ENCODE assay signal across 11 cellular contexts in the genomic region with DNA sequence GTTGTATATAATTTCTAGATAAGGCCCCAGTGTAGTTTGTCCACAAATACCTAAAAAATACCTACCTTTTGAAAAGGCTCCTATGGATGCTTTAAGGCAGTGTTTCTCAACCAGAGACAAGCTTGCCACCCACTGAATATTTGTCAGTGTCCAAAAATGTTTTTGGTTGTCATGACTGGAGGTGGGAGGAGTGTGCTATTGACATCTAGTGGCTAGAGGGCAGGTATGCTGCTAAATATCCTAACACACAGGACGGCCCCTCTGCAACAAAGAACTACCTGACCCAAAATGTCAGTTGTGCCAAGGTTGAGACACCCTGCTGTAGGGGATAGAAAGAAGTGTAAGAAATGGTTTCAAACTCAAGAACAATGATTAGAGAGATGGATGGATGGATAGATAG. TPM values are rescaled to one million over a fixed set of nuclear protein-coding genes. Genes with fewer than 3 reads are reported as not detected.
A peak's percentile ranks its signal among the peaks of the same experiment; 100 is the strongest.
DNase-seq lines count a peak whose midpoint lies in the region; ATAC-seq, FAIRE-seq and TF ChIP-seq lines count a peak whose summit lies in the region.
"Not testable (repeated sequence)": the region's sequence is repeated elsewhere in the genome, so short reads cannot be mapped to it uniquely, and the experiment has no call there.
"Had no signal": no experiment of that assay in that cellular context is flagged by ENCODE, and none has a peak within 500 bp of the region (broad histone marks: within the 10 kb centered on the region; RNA-seq: fewer than 3 reads in every experiment).

No MANE protein-coding gene starts in this region.

- H3K4me3 Mint-ChIP-seq in activated naive CD8-positive, alpha-beta T cell treated with anti-CD3 and anti-CD28 coated beads, Interleukin-2, amount 10 ng/mL, durations not matched to agents 7 days and 5 days; endodermal cell; osteocyte (ENCODE audit: unreplicated experiment): not testable (repeated sequence)

- not testable (repeated sequence) for H3K4me3 ChIP-seq in AG09309 (ENCODE audit: control insufficient read depth, low read depth, low read length); endodermal cell (ENCODE audit: low read length); kidney epithelial cell (ENCODE audit: low read depth, low read length)

- peak; percentile 98 for FAIRE-seq in GM12891 (lab: Jason Lieb, UNC)

- H3K9ac ChIP-seq in endodermal cell (ENCODE audit: extremely low read depth, low read length, poor library complexity, severe bottlenecking) = not testable (repeated sequence)

- not testable (repeated sequence) for H3K9me3 Mint-ChIP-seq in activated naive CD8-positive, alpha-beta T cell treated with anti-CD3 and anti-CD28 coated beads, Interleukin-2, amount 10 ng/mL, durations not matched to agents 7 days and 5 days; endodermal cell; osteocyte (ENCODE audit: unreplicated experiment)

- peak; percentile 13 for TF ChIP-seq CTCF in AG09309 (IDR thresholded peaks at IDR 0.05; ENCODE audit: control insufficient read depth, insufficient read depth, low read depth, low read length, missing control alignments)
- TF ChIP-seq CTCF in endodermal cell (conservative IDR thresholded peaks at IDR 0.05) = peak; percentile 50
- TF ChIP-seq CTCF in kidney epithelial cell (IDR thresholded peaks at IDR 0.05; ENCODE audit: insufficient read depth, low read length, poor library complexity, severe bottlenecking) = peak; percentile 10
- peak; percentile 18 for TF ChIP-seq CTCF in osteocyte (IDR thresholded peaks at IDR 0.05)

- H3K4me1 Mint-ChIP-seq in activated naive CD8-positive, alpha-beta T cell treated with anti-CD3 and anti-CD28 coated beads, Interleukin-2, amount 10 ng/mL, durations not matched to agents 7 days and 5 days = peaks cover 12% of the 10 kb centered on the region
- H3K4me1 Mint-ChIP-seq in endodermal cell (peaks cover 13% of the 10 kb centered on the region), osteocyte (ENCODE audit: unreplicated experiment) (peaks cover 25% of the 10 kb centered on the region)

- H3K9me3 ChIP-seq in endodermal cell (ENCODE audit: control insufficient read depth, low read length) = not testable (repeated sequence)

- H3K36me3 ChIP-seq in endodermal cell (ENCODE audit: control insufficient read depth, insufficient read depth, low read length) = peaks cover 16% of the 10 kb centered on the region
- H3K36me3 ChIP-seq in kidney epithelial cell (ENCODE audit: control insufficient read depth, insufficient read depth, low read length) = not testable (repeated sequence)

- not testable (repeated sequence) for H3K27me3 ChIP-seq in endodermal cell (ENCODE audit: control insufficient read depth, insufficient read depth, low read length, poor library complexity, severe bottlenecking); kidney epithelial cell (ENCODE audit: control insufficient read depth, insufficient read depth, low read length)

- not testable (repeated sequence) for DNase-seq in AG09309 (ENCODE audit: low read depth); GM12891 (ENCODE audit: insufficient read length, low spot score); activated naive CD8-positive, alpha-beta T cell treated with anti-CD3 and anti-CD28 coated beads, Interleukin-2, amount 10 ng/mL, durations not matched to agents 7 days and 5 days; endodermal cell; kidney epithelial cell (ENCODE audit: low read depth); osteocyte (ENCODE audit: extremely low spot score, unreplicated experiment)

- H3K36me3 Mint-ChIP-seq in activated naive CD8-positive, alpha-beta T cell treated with anti-CD3 and anti-CD28 coated beads, Interleukin-2, amount 10 ng/mL, durations not matched to agents 7 days and 5 days; osteocyte (ENCODE audit: unreplicated experiment): not testable (repeated sequence)
- peaks cover 20% of the 10 kb centered on the region for H3K36me3 Mint-ChIP-seq in endodermal cell (ENCODE audit: low read depth)

- WGBS in endodermal cell (ENCODE audit: insufficient coverage in 1 of 2, insufficient read length in 1 of 2), 2 experiments = no CpG with 5 or more reads among the region's 1 CpG

- TF ChIP-seq POLR2A in GM12891 (IDR thresholded peaks at IDR 0.05; ENCODE audit: low read depth, low read length) = not testable (repeated sequence)

- not testable (repeated sequence) for H3K27ac ChIP-seq in endodermal cell (ENCODE audit: low read depth, low read length)

- H3K27ac Mint-ChIP-seq in activated naive CD8-positive, alpha-beta T cell treated with anti-CD3 and anti-CD28 coated beads, Interleukin-2, amount 10 ng/mL, durations not matched to agents 7 days and 5 days; endodermal cell; osteocyte (ENCODE audit: unreplicated experiment): not testable (repeated sequence)

- ATAC-seq in HG03159 (IDR thresholded peaks at IDR 0.05; ENCODE audit: unreplicated experiment) (peak; percentile 49), SK-N-SH treated with all-trans-retinoic acid at 6 μM for 48 hours (peak; percentile 71)
- ATAC-seq in activated naive CD8-positive, alpha-beta T cell treated with anti-CD3 and anti-CD28 coated beads, Interleukin-2, amount 10 ng/mL, durations not matched to agents 7 days and 5 days (ENCODE audit: low read depth) = peak; percentile 54

- POLR2A ChIA-PET in activated naive CD8-positive, alpha-beta T cell treated with anti-CD3 and anti-CD28 coated beads, Interleukin-2, amount 10 ng/mL, durations not matched to agents 7 days and 5 days (lab: Charles Lee) = not testable (repeated sequence)

- H3K27me3 Mint-ChIP-seq in activated naive CD8-positive, alpha-beta T cell treated with anti-CD3 and anti-CD28 coated beads, Interleukin-2, amount 10 ng/mL, durations not matched to agents 7 days and 5 days; endodermal cell (ENCODE audit: insufficient read depth); osteocyte (ENCODE audit: unreplicated experiment): not testable (repeated sequence)

- not testable (repeated sequence) for H3K4me1 ChIP-seq in endodermal cell (ENCODE audit: control insufficient read depth, insufficient read depth, low read length)

RNA-seq across cellular contexts. Expression of a gene that starts 10.4 kb away (rescaled TPM):
- polyA plus RNA-seq in GM12891 (2012; ENCODE audit: low read depth, missing spikeins) = 25.8 TPM
- 10 to 100 TPM; 31.1 to 33.0 TPM for total RNA-seq in activated naive CD8-positive, alpha-beta T cell treated with anti-CD3 and anti-CD28 coated beads, Interleukin-2, amount 10 ng/mL, durations not matched to agents 7 days and 5 days
- 10 to 100 TPM; 28.1 to 39.7 TPM for total RNA-seq in endodermal cell
- polyA plus RNA-seq in endodermal cell (2013, experiment 1 of 2) = 31.4 TPM
- 29.6 TPM for polyA plus RNA-seq in endodermal cell (2013, experiment 2 of 2)
- 32.9 and 48.3 TPM in 2 replicates for total RNA-seq in kidney epithelial cell
- total RNA-seq in osteocyte = 33.2 and 39.4 TPM in 2 replicates

RNA-seq across cellular contexts. Expression of a gene that starts 47.5 kb away (rescaled TPM):
- polyA plus RNA-seq in GM12891 (2012; ENCODE audit: low read depth, missing spikeins) = 0.06 TPM
- total RNA-seq in activated naive CD8-positive, alpha-beta T cell treated with anti-CD3 and anti-CD28 coated beads, Interleukin-2, amount 10 ng/mL, durations not matched to agents 7 days and 5 days = not detected
- total RNA-seq in endodermal cell (not detected), kidney epithelial cell (not detected in 2 replicates), osteocyte (not detected in 2 replicates)
- polyA plus RNA-seq in endodermal cell (2013, experiment 1 of 2) = not detected
- 0.12 TPM for polyA plus RNA-seq in endodermal cell (2013, experiment 2 of 2)
- total RNA-seq: G401, kidney, Right ventricle myocardium inferior had no signal
